In the genomic region with DNA sequence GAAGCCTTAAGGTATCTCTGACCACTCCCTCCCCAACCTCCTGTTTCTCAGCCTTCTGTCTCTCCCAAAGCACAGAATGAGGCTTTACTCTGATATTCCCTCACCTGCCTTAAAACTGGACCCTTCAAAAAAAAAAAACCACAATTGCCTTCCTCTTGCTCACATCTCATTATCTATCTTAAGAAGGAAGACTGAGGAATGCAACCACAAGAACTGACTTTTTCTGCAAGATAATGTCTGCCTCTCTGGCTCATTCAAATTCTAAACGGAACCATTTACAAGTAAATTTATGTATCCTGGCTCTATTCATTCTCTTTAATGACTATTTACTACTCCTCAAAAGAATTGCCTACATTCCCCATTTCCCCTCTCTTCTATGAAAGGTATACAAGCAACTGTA, we compare ENCODE assay signal across 28 cellular contexts.
"Had no signal": no experiment of that assay in that cellular context is flagged by ENCODE, and none has a peak within 500 bp of the region (broad histone marks: within the 10 kb centered on the region; RNA-seq: fewer than 3 reads in every experiment).

No MANE protein-coding gene starts in this region.

- H2AFZ ChIP-seq: parathyroid adenoma had no signal

- H3K9me3 ChIP-seq: colonic mucosa, esophagus muscularis mucosa, gastrocnemius medialis, mucosa of descending colon, tibial artery had no signal

- DNase-seq: activated B cell treated with CpG ODN at 0.5 μM for 24 hours; activated CD4-positive, alpha-beta T cell treated with anti-CD3 and anti-CD28 coated beads for 36 hours; activated CD4-positive, alpha-beta T cell treated with anti-CD3 and anti-CD28 coated beads, Interleukin-2, amount 50 U/mL, for 4 hours; activated CD8-positive, alpha-beta memory T cell treated with anti-CD3 and anti-CD28 coated beads, Interleukin-2, amount 50 U/mL, for 48 hours; activated effector memory CD4-positive, alpha-beta T cell treated with Interleukin-2 at 50 U/mL for 16 hours; activated naive CD4-positive, alpha-beta T cell treated with anti-CD3 and anti-CD28 coated beads for 36 hours; activated naive CD8-positive, alpha-beta T cell treated with anti-CD3 and anti-CD28 coated beads, Interleukin-2, amount 10 ng/mL, durations not matched to agents 7 days and 5 days; activated T-cell treated with anti-CD3 and anti-CD28 coated beads, Interleukin-2, amount 50 U/mL, for 72 hours; amniotic stem cell; colonic mucosa; dorsolateral prefrontal cortex; effector memory CD8-positive, alpha-beta T cell; gastrocnemius medialis; hippocampal formation; left cardiac atrium; mucosa of descending colon; nephron progenitor cell; nucleus accumbens; right cardiac atrium; stimulated activated CD4-positive, alpha-beta T cell treated with anti-CD3 and anti-CD28 coated beads, Interleukin-1b, Interleukin-23, amount 100 ng/mL, for 48 hours; stimulated activated naive CD8-positive, alpha-beta T cell treated with anti-CD3 and anti-CD28 coated beads, Interleukin-15, amount 100 ng/mL, for 72 hours; T1000; tibial artery had no signal

- FAIRE-seq: bronchial epithelial cell, islet of Langerhans had no signal

- H3K79me2 ChIP-seq: parathyroid adenoma had no signal

- H3K4me3 ChIP-seq: colonic mucosa, dorsolateral prefrontal cortex, esophagus muscularis mucosa, gastrocnemius medialis, mucosa of descending colon, tibial artery had no signal

- H3K36me3 ChIP-seq: colonic mucosa, esophagus muscularis mucosa, gastrocnemius medialis, tibial artery had no signal

- H3K27me3 ChIP-seq: colonic mucosa, gastrocnemius medialis, tibial artery had no signal

- H3K9ac ChIP-seq: parathyroid adenoma had no signal

- H3K27ac ChIP-seq: colonic mucosa, dorsolateral prefrontal cortex, esophagus muscularis mucosa, gastrocnemius medialis, parathyroid adenoma, tibial artery had no signal

- H3K4me1 ChIP-seq: colonic mucosa, esophagus muscularis mucosa, gastrocnemius medialis, parathyroid adenoma, tibial artery had no signal

- ATAC-seq: activated CD4-positive, alpha-beta T cell treated with anti-CD3 and anti-CD28 coated beads for 36 hours; activated T-cell treated with anti-CD3 and anti-CD28 coated beads, Interleukin-2, amount 50 U/mL, for 72 hours; effector memory CD8-positive, alpha-beta T cell; gastrocnemius medialis; left cardiac atrium; mucosa of descending colon; right cardiac atrium; stimulated activated effector memory CD8-positive, alpha-beta T cell treated with anti-CD3 and anti-CD28 coated beads, Interleukin-12 subunit alpha, Interleukin-12 subunit beta, amount 100 ng/mL, for 72 hours; stimulated activated naive CD8-positive, alpha-beta T cell treated with anti-CD3 and anti-CD28 coated beads, Interleukin-15, amount 100 ng/mL, for 72 hours had no signal
